In genomic region chr17:50758524-50758923, GRCh38 we compare ENCODE assay signal across 1 cellular context.
TF ChIP-seq lines count a peak whose summit lies in the region.

No MANE protein-coding gene starts in this region.

TF ChIP-seq in endothelial cell of umbilical vein, 7 proteins besides CTCF, POLR2A, EP300 and RAD21:
- no peak for TF ChIP-seq EZH2 (IDR thresholded peaks at IDR 0.05; ENCODE audit: borderline replicate concordance, low read depth, low read length, severe bottlenecking)
